9 cellular contexts compared by ENCODE assay signal in genomic region chrX:19566359-19567141, GRCh38. TPM values are rescaled to one million over a fixed set of nuclear protein-coding genes. Genes with fewer than 3 reads are reported as not detected.
A peak's percentile ranks its signal among the peaks of the same experiment; 100 is the strongest.
DNase-seq lines count a peak whose midpoint lies in the region; ATAC-seq and TF ChIP-seq lines count a peak whose summit lies in the region.
"Had no signal": no experiment of that assay in that cellular context is flagged by ENCODE, and none has a peak within 500 bp of the region (broad histone marks: within the 10 kb centered on the region; RNA-seq: fewer than 3 reads in every experiment).

No MANE protein-coding gene starts in this region.

- no peaks in the 10 kb centered on the region for H3K4me1 ChIP-seq in upper lobe of right lung

- DNase-seq in DMS153 (lab: John Stamatoyannopoulos, UW) (peak; percentile 46), DMS153 treated with DMSO at 0.1 percent for 48 hours (lab: John Stamatoyannopoulos, UW; ENCODE audit: unreplicated experiment) (no peak), SK-N-DZ (ENCODE audit: low spot score) (peak; percentile 8), fibroblast of pulmonary artery (ENCODE audit: low read depth) (peak; percentile 72), upper lobe of right lung (no peak), mucosa of gallbladder (ENCODE audit: low spot score) (no peak)

- no peak overlapping the region for H3K27ac ChIP-seq in upper lobe of right lung
- H3K27ac ChIP-seq: 22Rv1 had no signal

- H3K27me3 ChIP-seq in upper lobe of right lung = no peaks in the 10 kb centered on the region

- TF ChIP-seq CTCF in fibroblast of pulmonary artery (IDR thresholded peaks at IDR 0.05; ENCODE audit: low read length, missing control alignments) = no peak
- no peak for TF ChIP-seq CTCF in upper lobe of right lung (IDR thresholded peaks at IDR 0.05)

- no peaks in the 10 kb centered on the region for H3K36me3 ChIP-seq in upper lobe of right lung

- H3K4me3 ChIP-seq in fibroblast of pulmonary artery (replicated peaks; ENCODE audit: low read depth, low read length) = no peak overlapping the region
- H3K4me3 ChIP-seq in upper lobe of right lung = no peak overlapping the region

- intact Hi-C loops in upper lobe of right lung (cut with DNase I) = no loop called here

- H3K9me3 ChIP-seq in upper lobe of right lung = no peaks in the 10 kb centered on the region

- ATAC-seq in HG02973 (IDR thresholded peaks at IDR 0.05; ENCODE audit: unreplicated experiment) (peak; percentile 81), upper lobe of right lung (peak; percentile 81), HG02642 (IDR thresholded peaks at IDR 0.05; ENCODE audit: poor library complexity, unreplicated experiment) (no peak)

RNA-seq across cellular contexts. Expression of gene MAP3K15, which starts 51.2 kb away (rescaled TPM):
- polyA plus RNA-seq in SK-N-DZ (2014; cell fraction: cytosol; rRNA removed) = 0.60 and 0.74 TPM in 2 replicates
- 0.75 and 1.1 TPM in 2 replicates for polyA plus RNA-seq in SK-N-DZ (2014; cell fraction: nucleus; rRNA removed)
- total RNA-seq in upper lobe of right lung (2.1 TPM), mucosa of gallbladder (0.12 TPM)

Comparison
In these comparisons a context has a peak if more than half of its experiments do, and no peak if none do; other contexts are left out.
1. DNase-seq: peak in DMS153 (single experiment), SK-N-DZ (single experiment) and fibroblast of pulmonary artery (single experiment); none in DMS153 treated with DMSO at 0.1 percent for 48 hours (single experiment), upper lobe of right lung (single experiment) and mucosa of gallbladder (single experiment).